Comparison of ENCODE assay signal across 22 cellular contexts in the genomic region with DNA sequence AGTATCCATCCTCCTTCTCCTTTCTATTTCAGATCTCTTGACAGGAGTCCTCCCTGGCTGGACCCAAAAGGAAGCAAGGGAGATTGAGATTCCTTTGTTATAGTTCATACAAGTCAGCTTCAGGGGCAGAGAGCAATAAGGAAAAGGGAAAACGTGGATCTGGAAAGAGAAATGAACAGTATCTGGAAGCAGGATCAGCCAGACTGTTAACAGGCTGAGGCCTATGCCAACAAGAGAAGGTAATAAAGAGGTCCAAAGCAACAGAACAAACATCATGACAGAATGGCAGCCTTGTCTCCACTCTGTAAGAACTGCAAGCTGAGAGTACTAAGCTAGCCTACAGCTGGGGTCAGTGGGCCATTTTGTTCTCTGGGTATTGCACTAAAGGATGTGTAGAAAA.
"Had no signal": no experiment of that assay in that cellular context is flagged by ENCODE, and none has a peak within 500 bp of the region (broad histone marks: within the 10 kb centered on the region; RNA-seq: fewer than 3 reads in every experiment).

No MANE protein-coding gene starts in this region.

- H3K9me3 ChIP-seq: Peyer's patch, SJCRH30 had no signal

- H3K36me3 ChIP-seq: Peyer's patch, SJCRH30 had no signal

- H3K27me3 ChIP-seq: Peyer's patch, SJCRH30 had no signal

- H3K4me3 Mint-ChIP-seq: IgD-negative memory B cell had no signal

- H3K4me1 ChIP-seq: SJCRH30 had no signal

- H3K27ac Mint-ChIP-seq: IgD-negative memory B cell had no signal

- H3K9me3 Mint-ChIP-seq: IgD-negative memory B cell had no signal

- H3K4me3 ChIP-seq: K562, PC-9, Peyer's patch, SJCRH30 had no signal

- ATAC-seq: K562, Right ventricle myocardium inferior, SK-N-SH treated with all-trans-retinoic acid at 6 μM for 48 hours had no signal

- H3K4me1 Mint-ChIP-seq: IgD-negative memory B cell had no signal

- H3K36me3 Mint-ChIP-seq: IgD-negative memory B cell had no signal

- DNase-seq: Kasumi-1; MM.1S; NCI-H1436; NCI-H187; NCI-H2081 treated with DMSO at 0.1 percent for 48 hours; NCI-H2171; NCI-H226; NCI-H446; NCI-H510A; NCI-H524 treated with DMSO at 0.1 percent for 48 hours; NCI-H69; NCI-H774; NK-92 treated with Interleukin-12 subunit alpha and Interleukin-12 subunit beta, amount 100 ng/mL, for 24 hours; PC-9; Peyer's patch; SHP77 treated with DMSO at 0.1 percent for 48 hours; SJCRH30 had no signal

- H3K27ac ChIP-seq: KMS-11, PC-9, Peyer's patch, SJCRH30 had no signal

- H2AFZ ChIP-seq: PC-9 had no signal
